Comparison of ENCODE assay signal across 17 cellular contexts in genomic region chr19:58000677-58001076, GRCh38. TPM values are rescaled to one million over a fixed set of nuclear protein-coding genes. Genes with fewer than 3 reads are reported as not detected.
A peak's percentile ranks its signal among the peaks of the same experiment; 100 is the strongest.
DNase-seq lines count a peak whose midpoint lies in the region; ATAC-seq and TF ChIP-seq lines count a peak whose summit lies in the region.
"Had no signal": no experiment of that assay in that cellular context is flagged by ENCODE, and none has a peak within 500 bp of the region (broad histone marks: within the 10 kb centered on the region; RNA-seq: fewer than 3 reads in every experiment).

No MANE protein-coding gene starts in this region.

- H4K20me1 ChIP-seq in BLaER1: no peaks in the 10 kb centered on the region

- H3K27me3 Mint-ChIP-seq in natural killer cell treated with Interleukin-12 subunit alpha and Interleukin-12 subunit beta and Interleukin-15 and Interleukin-18, amount 100 ng/mL, for 72 hours: no peaks in the 10 kb centered on the region

- ATAC-seq in natural killer cell treated with Interleukin-12 subunit alpha and Interleukin-12 subunit beta and Interleukin-15 and Interleukin-18, amount 100 ng/mL, for 72 hours: no peak
- ATAC-seq: Panc1 had no signal

- H3K9ac ChIP-seq in BLaER1: no peak overlapping the region

- H3K4me2 ChIP-seq in BLaER1: peak overlapping the region; percentile 90

- peaks cover 16% of the 10 kb centered on the region for H3K9me3 Mint-ChIP-seq in natural killer cell treated with Interleukin-12 subunit alpha and Interleukin-12 subunit beta and Interleukin-15 and Interleukin-18, amount 100 ng/mL, for 72 hours

- H3K36me3 ChIP-seq in BLaER1: peaks cover 77% of the 10 kb centered on the region
- H3K36me3 ChIP-seq: ovary had no signal

- TF ChIP-seq CTCF in GM20000 (IDR thresholded peaks at IDR 0.05; ENCODE audit: extremely low read depth, missing control alignments): no peak

- H3K9me3 ChIP-seq in BLaER1: peaks cover 83% of the 10 kb centered on the region

- no peak overlapping the region for H3K27ac ChIP-seq in BLaER1
- peak overlapping the region; percentile 41 for H3K27ac ChIP-seq in caudate nucleus (ENCODE audit: low read depth, low read length)
- H3K27ac ChIP-seq: ovary, vagina had no signal

- H3K27me3 ChIP-seq in BLaER1: no peaks in the 10 kb centered on the region
- H3K27me3 ChIP-seq: ovary, vagina had no signal

- peaks cover 27% of the 10 kb centered on the region in 2 donors for H3K4me1 Mint-ChIP-seq in natural killer cell treated with Interleukin-12 subunit alpha and Interleukin-12 subunit beta and Interleukin-15 and Interleukin-18, amount 100 ng/mL, for 72 hours (ENCODE audit: low read depth in 2 of 2)

- H3K4me1 ChIP-seq in BLaER1: peaks cover 25% of the 10 kb centered on the region

- H3K36me3 Mint-ChIP-seq in natural killer cell treated with Interleukin-12 subunit alpha and Interleukin-12 subunit beta and Interleukin-15 and Interleukin-18, amount 100 ng/mL, for 72 hours: peaks cover 45% of the 10 kb centered on the region

- DNase-seq in GM20000 (ENCODE audit: low spot score) (peak; percentile 16), caudate nucleus (lab: John Stamatoyannopoulos, UW) (no peak), D341Med (ENCODE audit: low spot score) (no peak), NCI-H146 (lab: John Stamatoyannopoulos, UW) (no peak), NOMO-1 treated with DMSO at 0.1 percent for 48 hours (lab: John Stamatoyannopoulos, UW; ENCODE audit: unreplicated experiment) (no peak)
- DNase-seq in natural killer cell treated with Interleukin-12 subunit alpha and Interleukin-12 subunit beta and Interleukin-15 and Interleukin-18, amount 100 ng/mL, for 72 hours (ENCODE audit: low spot score): no peak
- DNase-seq in central memory CD4-positive, alpha-beta T cell: no peak
- DNase-seq: amygdala, KG1, NCI-H1694, NCI-H510A treated with DMSO at 0.1 percent for 48 hours, ovary had no signal

- peak overlapping the region; percentile 84 for H3K4me3 Mint-ChIP-seq in natural killer cell treated with Interleukin-12 subunit alpha and Interleukin-12 subunit beta and Interleukin-15 and Interleukin-18, amount 100 ng/mL, for 72 hours

- peak overlapping the region; percentile 79 for H3K27ac Mint-ChIP-seq in natural killer cell treated with Interleukin-12 subunit alpha and Interleukin-12 subunit beta and Interleukin-15 and Interleukin-18, amount 100 ng/mL, for 72 hours

- peak overlapping the region; percentile 95 for H3K4me3 ChIP-seq in BLaER1
- H3K4me3 ChIP-seq: ovary, vagina had no signal

RNA-seq across cellular contexts. Expression of gene ZNF606, which starts 1.9 kb away (rescaled TPM):
- 1 to 10 TPM; 8.8 to 8.9 TPM for total RNA-seq in natural killer cell treated with Interleukin-12 subunit alpha and Interleukin-12 subunit beta and Interleukin-15 and Interleukin-18, amount 100 ng/mL, for 72 hours

RNA-seq across cellular contexts. Expression of gene C19orf18, which starts 26.3 kb away (rescaled TPM):
- total RNA-seq in natural killer cell treated with Interleukin-12 subunit alpha and Interleukin-12 subunit beta and Interleukin-15 and Interleukin-18, amount 100 ng/mL, for 72 hours: under 1 TPM in 1 of 2 donors, not detected in 1; 0.74 TPM
- total RNA-seq: lung microvascular endothelial cell had no signal

RNA-seq across cellular contexts. Expression of gene ZSCAN1, which starts 33.1 kb away (rescaled TPM):
- not detected for total RNA-seq in natural killer cell treated with Interleukin-12 subunit alpha and Interleukin-12 subunit beta and Interleukin-15 and Interleukin-18, amount 100 ng/mL, for 72 hours
- total RNA-seq: T-helper 2 cell treated with Interferon-gamma antibody and Interleukin-4, amounts not matched to agents 100 ng/mL and 5 ng/mL, for 36 hours; vagina had no signal

RNA-seq across cellular contexts. Expression of gene ZNF256, which starts 53.2 kb away (rescaled TPM):
- total RNA-seq in natural killer cell treated with Interleukin-12 subunit alpha and Interleukin-12 subunit beta and Interleukin-15 and Interleukin-18, amount 100 ng/mL, for 72 hours: 1 to 10 TPM; 2.7 to 6.9 TPM

RNA-seq across cellular contexts. Expression of gene ZNF135, which starts 58.4 kb away (rescaled TPM):
- 1 to 10 TPM in 1 of 2 donors, under 1 TPM in 1; 0.20 to 1.4 TPM for total RNA-seq in natural killer cell treated with Interleukin-12 subunit alpha and Interleukin-12 subunit beta and Interleukin-15 and Interleukin-18, amount 100 ng/mL, for 72 hours
- total RNA-seq: T-helper 2 cell treated with Interferon-gamma antibody and Interleukin-4, amounts not matched to agents 100 ng/mL and 5 ng/mL, for 36 hours had no signal
